Comparison of ENCODE assay signal across 8 cellular contexts in genomic region chr19:16185123-16185924, GRCh38. TPM values are rescaled to one million over a fixed set of nuclear protein-coding genes. Genes with fewer than 3 reads are reported as not detected.
DNase-seq lines count a peak whose midpoint lies in the region; ATAC-seq and TF ChIP-seq lines count a peak whose summit lies in the region.

Gene FAM32A, plus strand, starts transcription at chr19:16185410. Its CDS starts 33 bp downstream, at chr19:16185443.

- H3K4me3 Mint-ChIP-seq in activated T-helper 17 cell treated with anti-CD3 and anti-CD28 coated beads, Interleukin-2, amount 50 U/mL, for 72 hours = peak within 1 kb of the TSS; percentile 96
- H3K4me3 Mint-ChIP-seq in naive thymus-derived CD4-positive, alpha-beta T cell = peak within 1 kb of the TSS; percentile 90 to 100 (median 99)
- peak within 1 kb of the TSS; percentile 98 to 100 for H3K4me3 Mint-ChIP-seq in stimulated activated naive B cell treated with anti-CD40 and anti-IgM and Interleukin-4, amounts not matched to agents 10 μg/mL and 1 μg/mL and 100 μg/mL, for 72 hours

- H3K27ac Mint-ChIP-seq in activated T-helper 17 cell treated with anti-CD3 and anti-CD28 coated beads, Interleukin-2, amount 50 U/mL, for 72 hours = peak within 1 kb of the TSS; percentile 98
- peak within 1 kb of the TSS; percentile 94 to 100 (median 96) for H3K27ac Mint-ChIP-seq in naive thymus-derived CD4-positive, alpha-beta T cell
- H3K27ac Mint-ChIP-seq in stimulated activated naive B cell treated with anti-CD40 and anti-IgM and Interleukin-4, amounts not matched to agents 10 μg/mL and 1 μg/mL and 100 μg/mL, for 72 hours = peak within 1 kb of the TSS; percentile 100

- H3K27ac ChIP-seq in RWPE1 (peak within 1 kb of the TSS; percentile 71), fibroblast of lung (ENCODE audit: insufficient read depth, low read length) (peak within 1 kb of the TSS; percentile 83)
- H3K27ac ChIP-seq in naive thymus-derived CD4-positive, alpha-beta T cell (ENCODE audit: low read depth, low read length) = peak within 1 kb of the TSS; percentile 87

- H3K4me2 ChIP-seq in fibroblast of lung (ENCODE audit: extremely low read depth, insufficient read depth, low read length) = peak within 1 kb of the TSS; percentile 99

- peaks cover 27% of the 10 kb centered on the region for H3K79me2 ChIP-seq in fibroblast of lung (ENCODE audit: control insufficient read depth, insufficient read depth, low read length)

- peak within 1 kb of the TSS; percentile 71 for H2AFZ ChIP-seq in fibroblast of lung (ENCODE audit: low read length)

- H3K36me3 Mint-ChIP-seq in activated T-helper 17 cell treated with anti-CD3 and anti-CD28 coated beads, Interleukin-2, amount 50 U/mL, for 72 hours (ENCODE audit: low read depth) = peaks cover 46% of the 10 kb centered on the region
- H3K36me3 Mint-ChIP-seq in naive thymus-derived CD4-positive, alpha-beta T cell = peaks cover 4 to 24% (median 10%) of the 10 kb centered on the region in 5 donors
- H3K36me3 Mint-ChIP-seq in stimulated activated naive B cell treated with anti-CD40 and anti-IgM and Interleukin-4, amounts not matched to agents 10 μg/mL and 1 μg/mL and 100 μg/mL, for 72 hours = peaks cover 20 to 33% of the 10 kb centered on the region in 2 donors

- H3K27me3 ChIP-seq in fibroblast of lung (ENCODE audit: control insufficient read depth, insufficient read depth, low read length) = no peaks in the 10 kb centered on the region
- peaks cover 0 to 4% of the 10 kb centered on the region in 2 donors for H3K27me3 ChIP-seq in naive thymus-derived CD4-positive, alpha-beta T cell (ENCODE audit: control insufficient read depth in 2 of 2, insufficient read depth in 2 of 2, low read length in 2 of 2)

- peaks cover 3% of the 10 kb centered on the region for H3K4me1 ChIP-seq in fibroblast of lung (ENCODE audit: control insufficient read depth, extremely low read depth, insufficient read depth, low read length)
- peaks cover 13 to 16% of the 10 kb centered on the region in 2 donors for H3K4me1 ChIP-seq in naive thymus-derived CD4-positive, alpha-beta T cell (ENCODE audit: control insufficient read depth in 2 of 2, insufficient read depth in 2 of 2, low read length in 2 of 2)

- H3K36me3 ChIP-seq in fibroblast of lung (ENCODE audit: control insufficient read depth, insufficient read depth, low read length) = peaks cover 11% of the 10 kb centered on the region
- H3K36me3 ChIP-seq in naive thymus-derived CD4-positive, alpha-beta T cell (ENCODE audit: control insufficient read depth in 2 of 3, insufficient read depth in 3 of 3, low read length in 3 of 3) = peaks cover 4 to 35% (median 16%) of the 10 kb centered on the region in 3 experiments

- H4K20me1 ChIP-seq in fibroblast of lung (ENCODE audit: control insufficient read depth, extremely low read depth, insufficient read depth, low read length) = no peaks in the 10 kb centered on the region

- TF ChIP-seq CTCF in LNCaP clone FGC (IDR thresholded peaks at IDR 0.05; ENCODE audit: control insufficient read depth, extremely low read depth, insufficient read depth) (peak; percentile 34; the same call in 1 of the 2 replicates), RWPE1 (conservative IDR thresholded peaks at IDR 0.05; ENCODE audit: low read depth) (peak; percentile 37; the same call in 1 of the 2 replicates), fibroblast of lung (conservative IDR thresholded peaks at IDR 0.05 in 1 of 2, IDR thresholded peaks at IDR 0.05 in 1 of 2; ENCODE audit: low read depth in 1 of 2, low read length in 2 of 2) (peak in 1 of 2 donors; percentile 36)

- no peaks in the 10 kb centered on the region for H3K27me3 Mint-ChIP-seq in activated T-helper 17 cell treated with anti-CD3 and anti-CD28 coated beads, Interleukin-2, amount 50 U/mL, for 72 hours
- H3K27me3 Mint-ChIP-seq in naive thymus-derived CD4-positive, alpha-beta T cell = peaks cover 0 to 2% (median 0%) of the 10 kb centered on the region in 5 donors
- H3K27me3 Mint-ChIP-seq in stimulated activated naive B cell treated with anti-CD40 and anti-IgM and Interleukin-4, amounts not matched to agents 10 μg/mL and 1 μg/mL and 100 μg/mL, for 72 hours = no peaks in the 10 kb centered on the region

- no peaks in the 10 kb centered on the region for H3K9me3 ChIP-seq in fibroblast of lung (ENCODE audit: control insufficient read depth, insufficient read depth, low read depth, low read length)
- H3K9me3 ChIP-seq in naive thymus-derived CD4-positive, alpha-beta T cell (ENCODE audit: control insufficient read depth in 2 of 3, low read length in 3 of 3) = no peaks in the 10 kb centered on the region

- H3K9ac ChIP-seq in fibroblast of lung (ENCODE audit: insufficient read depth, low read length) = peak within 1 kb of the TSS; percentile 77

- H3K4me1 Mint-ChIP-seq in activated T-helper 17 cell treated with anti-CD3 and anti-CD28 coated beads, Interleukin-2, amount 50 U/mL, for 72 hours = peaks cover 13% of the 10 kb centered on the region
- peaks cover 9 to 46% (median 36%) of the 10 kb centered on the region in 7 donors for H3K4me1 Mint-ChIP-seq in naive thymus-derived CD4-positive, alpha-beta T cell
- H3K4me1 Mint-ChIP-seq in stimulated activated naive B cell treated with anti-CD40 and anti-IgM and Interleukin-4, amounts not matched to agents 10 μg/mL and 1 μg/mL and 100 μg/mL, for 72 hours = peaks cover 20 to 43% of the 10 kb centered on the region in 2 donors

- ATAC-seq in activated T-helper 17 cell treated with anti-CD3 and anti-CD28 coated beads, Interleukin-2, amount 50 U/mL, for 72 hours (replicated peaks) = peak; percentile 98
- peak; percentile 96 for ATAC-seq in naive thymus-derived CD4-positive, alpha-beta T cell
- ATAC-seq in stimulated activated naive B cell treated with anti-CD40 and anti-IgM and Interleukin-4, amounts not matched to agents 10 μg/mL and 1 μg/mL and 100 μg/mL, for 72 hours (replicated peaks) = peak; percentile 93

- intact Hi-C loops in naive thymus-derived CD4-positive, alpha-beta T cell (cut with micrococcal nuclease) = loop anchor here (1.0 kb wide), 11 partner anchors 12 to 357 kb away; partner anchors contain the start of genes AP1M1 (in 2 of the 2), RAB8A (in 2 of the 2), CHERP (in 1 of the 2) and HSH2D (in 1 of the 2)

- CTCF ChIA-PET in RWPE1 (lab: Yijun Ruan, JAX) = interaction anchor here (0.6 to 1.2 kb wide), 5 partner anchors 17 to 928 kb away, joined by 3 to 4 read pairs (median 3); no protein-coding TSS in a partner anchor
- CTCF ChIA-PET in naive thymus-derived CD4-positive, alpha-beta T cell (lab: Charles Lee) = interaction anchor here (0.6 to 2.8 kb wide), 16 partner anchors 9 to 232 kb away, joined by 3 to 12 read pairs (median 4); partner anchors contain the start of gene AP1M1

- peak; percentile 100 for DNase-seq in EH (ENCODE audit: low read depth)
- peak; percentile 95 for DNase-seq in GOT3 (lab: John Stamatoyannopoulos, UW)
- peak; percentile 97 for DNase-seq in LNCaP clone FGC (ENCODE audit: low read depth)
- DNase-seq in RWPE1 (ENCODE audit: low spot score) = peak; percentile 100
- DNase-seq in fibroblast of lung (ENCODE audit: low read depth in 2 of 2) = peak; percentile 99
- peak; percentile 91 to 99 (median 99) for DNase-seq in naive thymus-derived CD4-positive, alpha-beta T cell
- DNase-seq in stimulated activated naive B cell treated with anti-CD40 and anti-IgM and Interleukin-4, amounts not matched to agents 10 μg/mL and 1 μg/mL and 100 μg/mL, for 72 hours = peak; percentile 99

- H3K4me3 ChIP-seq in LNCaP clone FGC (ENCODE audit: low read depth, low read length) (peak within 1 kb of the TSS; percentile 99), fibroblast of lung (replicated peaks in 1 of 4; ENCODE audit: control extremely low read depth in 1 of 4, insufficient read depth in 1 of 4, low read depth in 3 of 4, low read length in 4 of 4) (peak within 1 kb of the TSS; percentile 75 to 93 (median 86))
- peak within 1 kb of the TSS; percentile 97 for H3K4me3 ChIP-seq in naive thymus-derived CD4-positive, alpha-beta T cell (ENCODE audit: low read length)

- no peaks in the 10 kb centered on the region for H3K9me3 Mint-ChIP-seq in activated T-helper 17 cell treated with anti-CD3 and anti-CD28 coated beads, Interleukin-2, amount 50 U/mL, for 72 hours
- peaks cover 0 to 5% (median 0%) of the 10 kb centered on the region in 11 donors for H3K9me3 Mint-ChIP-seq in naive thymus-derived CD4-positive, alpha-beta T cell
- no peaks in the 10 kb centered on the region for H3K9me3 Mint-ChIP-seq in stimulated activated naive B cell treated with anti-CD40 and anti-IgM and Interleukin-4, amounts not matched to agents 10 μg/mL and 1 μg/mL and 100 μg/mL, for 72 hours

- POLR2A ChIA-PET in RWPE1 (lab: Yijun Ruan, JAX; ENCODE audit: low non-redundant PET) = interaction anchor here (0.5 to 1.0 kb wide), 4 partner anchors 10 to 178 kb away, joined by 3 to 4 read pairs (median 4); partner anchors contain the start of gene AP1M1
- POLR2A ChIA-PET in naive thymus-derived CD4-positive, alpha-beta T cell (lab: Charles Lee) = interaction anchor here (0.5 to 2.4 kb wide), 29 partner anchors 9 to 349 kb away, joined by 3 to 26 read pairs (median 5); partner anchors contain the start of genes AP1M1, KLF2 and RAB8A

RNA-seq across cellular contexts. Expression of gene FAM32A, which starts in this region (rescaled TPM):
- total RNA-seq in activated T-helper 17 cell treated with anti-CD3 and anti-CD28 coated beads, Interleukin-2, amount 50 U/mL, for 72 hours = 10 to 100 TPM; 43.0 to 61.9 TPM
- total RNA-seq in fibroblast of lung = 102 and 106 TPM in 2 replicates
- 141 and 149 TPM in 2 replicates for polyA plus RNA-seq in fibroblast of lung
- 99.4 and 107 TPM in 2 replicates for polyA plus RNA-seq in fibroblast of lung (2012)
- 50.8 and 56.8 TPM in 2 replicates for polyA minus RNA-seq in fibroblast of lung (ENCODE audit: low replicate concordance)
- 10 to 100 TPM; 45.9 to 69.4 (median 65.9) TPM for total RNA-seq in naive thymus-derived CD4-positive, alpha-beta T cell
- 100 to 1,000 TPM; 139 to 177 TPM for polyA plus RNA-seq in naive thymus-derived CD4-positive, alpha-beta T cell

Comparison
In these comparisons a context has a peak if more than half of its experiments do, and no peak if none do; other contexts are left out.
1. Peak in every context shown above with its lines: DNase-seq, ATAC-seq, H3K4me3 ChIP-seq and H3K27ac ChIP-seq.